ENCODE assay signal across 19 cellular contexts in genomic region chr3:15390460-15390859, GRCh38. TPM values are rescaled to one million over a fixed set of nuclear protein-coding genes. Genes with fewer than 3 reads are reported as not detected.
DNase-seq lines count a peak whose midpoint lies in the region; ATAC-seq and TF ChIP-seq lines count a peak whose summit lies in the region.
"Had no signal": no experiment of that assay in that cellular context is flagged by ENCODE, and none has a peak within 500 bp of the region (broad histone marks: within the 10 kb centered on the region; RNA-seq: fewer than 3 reads in every experiment).

No MANE protein-coding gene starts in this region.

- no peaks in the 10 kb centered on the region for H3K27me3 ChIP-seq in right cardiac atrium (ENCODE audit: control insufficient read depth, insufficient read depth)
- H3K27me3 ChIP-seq in adipocyte (replicated peaks; ENCODE audit: control insufficient read depth, insufficient read depth, low read length): no peaks in the 10 kb centered on the region
- H3K27me3 ChIP-seq in vagina: no peaks in the 10 kb centered on the region
- no peaks in the 10 kb centered on the region for H3K27me3 ChIP-seq in gastroesophageal sphincter
- H3K27me3 ChIP-seq: BLaER1 treated with 17β-estradiol and CSF1 and Interleukin-3, amounts not matched to agents 10 nM and 100 nM had no signal

- H3K27ac ChIP-seq in right cardiac atrium (ENCODE audit: low read length) (peak overlapping the region; percentile 10), vagina (peak overlapping the region; percentile 46), gastroesophageal sphincter (no peak overlapping the region)
- H3K27ac ChIP-seq: BLaER1 treated with 17β-estradiol and CSF1 and Interleukin-3, amounts not matched to agents 10 nM and 100 nM had no signal

- H3K4me3 ChIP-seq in right cardiac atrium (ENCODE audit: low read length) (no peak overlapping the region), adipocyte (ENCODE audit: low read length) (no peak overlapping the region), mucosa of descending colon (no peak overlapping the region), vagina (no peak overlapping the region), gastroesophageal sphincter (no peak overlapping the region)
- H3K4me3 ChIP-seq: BLaER1 treated with 17β-estradiol and CSF1 and Interleukin-3, amounts not matched to agents 10 nM and 100 nM had no signal

- no peak for TF ChIP-seq EP300 in gastroesophageal sphincter (IDR thresholded peaks at IDR 0.05)

- intact Hi-C loops in right cardiac atrium (cut with DNase I) (no loop called here), cardiac septum (cut with DNase I) (no loop called here), mucosa of descending colon (cut with DNase I, micrococcal nuclease) (no loop called here), vagina (cut with DNase I) (no loop called here)

- no peak for TF ChIP-seq POLR2A in vagina (IDR thresholded peaks at IDR 0.05)
- TF ChIP-seq POLR2A in gastroesophageal sphincter (IDR thresholded peaks at IDR 0.05): no peak

- peak overlapping the region; percentile 3 for H3K9ac ChIP-seq in adipocyte (ENCODE audit: low read length)
- H3K9ac ChIP-seq: BLaER1 treated with 17β-estradiol and CSF1 and Interleukin-3, amounts not matched to agents 10 nM and 100 nM had no signal

- TF ChIP-seq CTCF in mucosa of descending colon (IDR thresholded peaks at IDR 0.05) (no peak), vagina (IDR thresholded peaks at IDR 0.05) (no peak), gastroesophageal sphincter (IDR thresholded peaks at IDR 0.05) (no peak)

- DNase-seq in right cardiac atrium (no peak), cardiac septum (ENCODE audit: low spot score) (no peak), adipocyte (ENCODE audit: low read depth) (no peak), mucosa of descending colon (no peak), vagina (ENCODE audit: extremely low spot score in 2 of 2) (no peak), occipital lobe (lab: John Stamatoyannopoulos, UW) (no peak)
- DNase-seq: CD8-positive, alpha-beta memory T cell; DMS79; HFFc6; NCI-H1092 treated with DMSO at 0.1 percent for 48 hours; NCI-H2081; NCI-H2171 treated with DMSO at 0.1 percent for 48 hours; NCI-H446; NCI-H526 treated with DMSO at 0.1 percent for 48 hours; NK-92 treated with Interleukin-12 subunit alpha and Interleukin-12 subunit beta, amount 100 ng/mL, for 24 hours; RPMI8226 had no signal

- H3K4me1 ChIP-seq in right cardiac atrium (ENCODE audit: control insufficient read depth, insufficient read depth, low read length) (no peaks in the 10 kb centered on the region), adipocyte (ENCODE audit: control insufficient read depth, insufficient read depth, low read length) (peaks cover 26% of the 10 kb centered on the region), mucosa of descending colon (ENCODE audit: low read depth) (no peaks in the 10 kb centered on the region), vagina (no peaks in the 10 kb centered on the region), gastroesophageal sphincter (no peaks in the 10 kb centered on the region)

- 52% methylated on average over 6 of the region's 6 CpGs for WGBS in right cardiac atrium
- WGBS in gastroesophageal sphincter (ENCODE audit: low coverage in 1 of 2), 2 donors: 61 to 62% methylated on average over 2 to 3 of the region's 6 CpGs

- H3K36me3 ChIP-seq in adipocyte (ENCODE audit: control insufficient read depth, insufficient read depth, low read length, severe bottlenecking) (no peaks in the 10 kb centered on the region), mucosa of descending colon (ENCODE audit: low read depth) (no peaks in the 10 kb centered on the region), vagina (no peaks in the 10 kb centered on the region), gastroesophageal sphincter (no peaks in the 10 kb centered on the region)

- H3K9me3 ChIP-seq in right cardiac atrium (ENCODE audit: control insufficient read depth, low read length) (no peaks in the 10 kb centered on the region), adipocyte (ENCODE audit: control insufficient read depth, low read length) (peaks cover 3% of the 10 kb centered on the region), mucosa of descending colon (peaks cover 3% of the 10 kb centered on the region), vagina (peaks cover 5% of the 10 kb centered on the region), gastroesophageal sphincter (peaks cover 0 to 15% (median 0%) of the 10 kb centered on the region in 3 donors)

- ATAC-seq in right cardiac atrium (peak; percentile 47 to 51), mucosa of descending colon (peak; percentile 15), HG02588 (IDR thresholded peaks at IDR 0.05; ENCODE audit: unreplicated experiment) (no peak), gastroesophageal sphincter (no peak)

RNA-seq across cellular contexts. Expression of gene METTL6, which starts 36.9 kb away (rescaled TPM):
- total RNA-seq in right cardiac atrium: 10 to 100 TPM in 3 of 4 donors, 1 to 10 TPM in 1; 8.3 to 11.8 (median 10.6) TPM
- polyA plus RNA-seq in right cardiac atrium: 8.8 TPM
- total RNA-seq in cardiac septum: 11.7 TPM
- 10 to 100 TPM; 10.1 to 13.7 (median 10.1) TPM for total RNA-seq in mucosa of descending colon
- 13.8 TPM for total RNA-seq in vagina
- total RNA-seq in occipital lobe: 89.2 TPM
- 10 to 100 TPM in 3 of 4 donors, 1 to 10 TPM in 1; 9.0 to 17.1 (median 11.7) TPM for total RNA-seq in gastroesophageal sphincter

RNA-seq across cellular contexts. Expression of gene EAF1, which starts 36.9 kb away (rescaled TPM):
- total RNA-seq in right cardiac atrium (10 to 100 TPM in 1 of 4 donors, 1 to 10 TPM in 3; 6.7 to 13.1 (median 8.3) TPM), cardiac septum (10.3 TPM), mucosa of descending colon (10 to 100 TPM; 15.6 to 23.4 (median 21.3) TPM), vagina (15.7 TPM), occipital lobe (30.7 TPM), gastroesophageal sphincter (10 to 100 TPM; 10.3 to 18.6 (median 15.6) TPM)
- 3.3 TPM for polyA plus RNA-seq in right cardiac atrium

RNA-seq across cellular contexts. Expression of gene SH3BP5, which starts 58.1 kb away (rescaled TPM):
- total RNA-seq in right cardiac atrium (10 to 100 TPM; 13.6 to 26.6 (median 15.7) TPM), cardiac septum (11.4 TPM), mucosa of descending colon (10 to 100 TPM in 2 of 3 donors, 1 to 10 TPM in 1; 5.9 to 20.8 (median 10.9) TPM), vagina (78.6 TPM), occipital lobe (61.6 TPM), gastroesophageal sphincter (10 to 100 TPM; 23.5 to 56.4 (median 35.0) TPM)
- polyA plus RNA-seq in right cardiac atrium: 12.9 TPM

Comparison
In these comparisons a context has a peak if more than half of its experiments do, and no peak if none do; other contexts are left out.
1. ATAC-seq: peak in right cardiac atrium (2 of 2) and mucosa of descending colon (single experiment); none in HG02588 (single experiment) and gastroesophageal sphincter (single experiment).
2. H3K27ac ChIP-seq: peak in right cardiac atrium (single experiment) and vagina (single experiment); none in gastroesophageal sphincter (0 of 4).